ENCODE assay signal across 25 cellular contexts in the genomic region with DNA sequence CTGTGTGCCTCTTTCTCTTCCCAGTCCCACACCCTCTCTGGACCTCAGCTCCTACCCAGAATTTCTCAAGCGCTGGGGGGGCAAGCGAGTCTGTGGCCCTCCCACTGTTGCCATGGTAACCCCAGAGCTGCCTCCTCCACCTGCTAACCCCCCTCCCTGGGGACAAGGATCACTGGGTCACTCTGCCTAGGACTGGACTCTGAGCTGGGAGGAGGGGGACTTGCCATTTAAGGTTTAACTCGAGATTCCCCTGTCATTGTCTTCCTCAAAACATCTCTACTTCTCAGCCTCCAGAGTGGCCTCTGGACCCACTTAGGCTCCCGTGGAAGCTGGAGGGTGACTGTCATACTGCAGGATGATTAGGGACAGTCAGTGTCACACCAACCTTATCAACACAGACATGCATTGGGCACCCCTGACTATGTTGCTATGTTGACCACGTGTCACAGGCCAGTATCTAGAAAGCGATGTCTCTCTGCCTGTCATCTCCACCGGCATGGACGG. TPM values are rescaled to one million over a fixed set of nuclear protein-coding genes. Genes with fewer than 3 reads are reported as not detected.
A peak's percentile ranks its signal among the peaks of the same experiment; 100 is the strongest.
DNase-seq lines count a peak whose midpoint lies in the region; ATAC-seq, FAIRE-seq and TF ChIP-seq lines count a peak whose summit lies in the region.
"Had no signal": no experiment of that assay in that cellular context is flagged by ENCODE, and none has a peak within 500 bp of the region (broad histone marks: within the 10 kb centered on the region; RNA-seq: fewer than 3 reads in every experiment).

No MANE protein-coding gene starts in this region.

- H3K4me3 Mint-ChIP-seq in Caco-2 (ENCODE audit: unreplicated experiment) (no peak overlapping the region), brain (peak overlapping the region; percentile 27 to 63 (median 57)), neural progenitor cell (no peak overlapping the region)
- H3K4me3 Mint-ChIP-seq: natural killer cell had no signal

- H3K36me3 ChIP-seq in Caco-2 (ENCODE audit: control insufficient read depth, insufficient read depth, low read length) (no peaks in the 10 kb centered on the region; the same call in 1 of the 2 replicates), neural progenitor cell (no peaks in the 10 kb centered on the region)
- H3K36me3 ChIP-seq: heart right ventricle, left lung, suprapubic skin had no signal

- no peak overlapping the region for H3K4me2 ChIP-seq in neural progenitor cell
- H3K4me2 ChIP-seq: GM23338 had no signal

- H3K4me1 ChIP-seq in Caco-2 = peaks cover 35% of the 10 kb centered on the region
- H3K4me1 ChIP-seq in neural progenitor cell = no peaks in the 10 kb centered on the region

- H3K27ac Mint-ChIP-seq in Caco-2 (ENCODE audit: unreplicated experiment) (peak overlapping the region; percentile 82), brain (no peak overlapping the region), neural progenitor cell (peak overlapping the region; percentile 16)
- no peak overlapping the region for H3K27ac Mint-ChIP-seq in activated naive CD4-positive, alpha-beta T cell treated with anti-CD3 and anti-CD28 coated beads, Interleukin-2, amount 50 U/mL, for 72 hours
- H3K27ac Mint-ChIP-seq: activated T-cell treated with anti-CD3 and anti-CD28 coated beads, Interleukin-2, amount 50 U/mL, for 72 hours; GM23338; natural killer cell had no signal

- no peaks in the 10 kb centered on the region for H3K27me3 ChIP-seq in Caco-2 (replicated peaks; ENCODE audit: control insufficient read depth, insufficient read depth, low read length)
- peaks cover 35% of the 10 kb centered on the region for H3K27me3 ChIP-seq in neural progenitor cell

- ATAC-seq in activated naive CD4-positive, alpha-beta T cell treated with anti-CD3 and anti-CD28 coated beads, Interleukin-2, amount 50 U/mL, for 72 hours = no peak
- ATAC-seq: left lung, sciatic nerve had no signal

- H3K27ac ChIP-seq in neural progenitor cell = no peak overlapping the region
- H3K27ac ChIP-seq: epithelial cell of prostate, heart right ventricle, left lung, SK-N-MC, suprapubic skin had no signal

- peaks cover 25% of the 10 kb centered on the region for H3F3A ChIP-seq in neural progenitor cell (ENCODE audit: low read depth)

- no peak overlapping the region for H3K4me3 ChIP-seq in Caco-2 (ENCODE audit: low read depth, low read length)
- H3K4me3 ChIP-seq in neural progenitor cell = no peak overlapping the region
- H3K4me3 ChIP-seq: heart right ventricle, left lung, SK-N-MC, suprapubic skin had no signal

- H3K9me3 ChIP-seq in Caco-2 = no peaks in the 10 kb centered on the region
- no peaks in the 10 kb centered on the region for H3K9me3 ChIP-seq in neural progenitor cell (ENCODE audit: low read depth)
- H3K9me3 ChIP-seq: heart right ventricle, left lung, suprapubic skin had no signal

- intact Hi-C loops in Caco-2 (cut with micrococcal nuclease; ENCODE audit: unreplicated experiment) = no loop called here

- H3K9me3 Mint-ChIP-seq in Caco-2 (ENCODE audit: unreplicated experiment) (no peaks in the 10 kb centered on the region), brain (no peaks in the 10 kb centered on the region), neural progenitor cell (no peaks in the 10 kb centered on the region)
- no peaks in the 10 kb centered on the region for H3K9me3 Mint-ChIP-seq in activated naive CD4-positive, alpha-beta T cell treated with anti-CD3 and anti-CD28 coated beads, Interleukin-2, amount 50 U/mL, for 72 hours
- H3K9me3 Mint-ChIP-seq: activated T-cell treated with anti-CD3 and anti-CD28 coated beads, Interleukin-2, amount 50 U/mL, for 72 hours; GM23338; natural killer cell had no signal

- POLR2A ChIA-PET in Caco-2 (lab: Charles Lee) = no interaction called here

- TF ChIP-seq CTCF in Caco-2 (IDR thresholded peaks at IDR 0.05; ENCODE audit: insufficient read depth in 1 of 2, low read depth in 1 of 2, low read length in 1 of 2, severe bottlenecking in 1 of 2, unreplicated experiment in 1 of 2) = no peak
- no peak for TF ChIP-seq CTCF in brain (conservative IDR thresholded peaks at IDR 0.05)
- no peak for TF ChIP-seq CTCF in neural progenitor cell (IDR thresholded peaks at IDR 0.05)

- no peak for TF ChIP-seq POLR2A in GM12891 (IDR thresholded peaks at IDR 0.05; ENCODE audit: low read depth, low read length)

- FAIRE-seq in GM12891 (lab: Jason Lieb, UNC) = no peak
- FAIRE-seq: astrocyte, GM19239 had no signal

- BruUV-seq in Caco-2 (replicated peaks; lab: Mats Ljungman, UMichigan) = no TSS peak

- CTCF ChIA-PET in Caco-2 (lab: Charles Lee) = interaction anchor here (0.6 to 1.8 kb wide), 3 partner anchors 14 to 109 kb away, joined by 3 to 7 read pairs (median 6); no protein-coding TSS in a partner anchor

- H3K36me3 Mint-ChIP-seq in Caco-2 (ENCODE audit: insufficient read depth, unreplicated experiment) (peaks cover 9% of the 10 kb centered on the region), brain (no peaks in the 10 kb centered on the region), neural progenitor cell (no peaks in the 10 kb centered on the region)
- no peaks in the 10 kb centered on the region for H3K36me3 Mint-ChIP-seq in activated naive CD4-positive, alpha-beta T cell treated with anti-CD3 and anti-CD28 coated beads, Interleukin-2, amount 50 U/mL, for 72 hours
- H3K36me3 Mint-ChIP-seq: natural killer cell had no signal

- DNase-seq in Caco-2 = peak; percentile 64 to 73
- peak; percentile 3 for DNase-seq in GM12891 (ENCODE audit: insufficient read length, low spot score)
- peak; percentile 28 for DNase-seq in neural progenitor cell (ENCODE audit: low spot score)
- DNase-seq in NCI-H1930 (lab: John Stamatoyannopoulos, UW) = no peak
- DNase-seq in activated naive CD4-positive, alpha-beta T cell treated with anti-CD3 and anti-CD28 coated beads, Interleukin-2, amount 50 U/mL, for 72 hours (ENCODE audit: low spot score in 2 of 2) = no peak
- no peak for DNase-seq in HCEC 1CT
- DNase-seq: cerebellar nuclear complex, heart right ventricle, left lung, NCI-H2081, NCI-H446 treated with DMSO at 0.1 percent for 48 hours had no signal

- no peaks in the 10 kb centered on the region for H4K20me1 ChIP-seq in neural progenitor cell (ENCODE audit: low read depth)

- H2AFZ ChIP-seq in neural progenitor cell (replicated peaks) = no peak overlapping the region
- H2AFZ ChIP-seq: GM23338 had no signal

- H3K4me1 Mint-ChIP-seq in Caco-2 (ENCODE audit: low read depth, unreplicated experiment) (peaks cover 14% of the 10 kb centered on the region), brain (peaks cover 21% of the 10 kb centered on the region), neural progenitor cell (peaks cover 31% of the 10 kb centered on the region)

- H3K9ac ChIP-seq in neural progenitor cell = no peak overlapping the region

- H3K79me2 ChIP-seq in neural progenitor cell (ENCODE audit: low read depth) = no peaks in the 10 kb centered on the region

- H3K27me3 Mint-ChIP-seq in Caco-2 (ENCODE audit: insufficient read depth, unreplicated experiment) (no peaks in the 10 kb centered on the region), brain (peaks cover 13% of the 10 kb centered on the region), neural progenitor cell (ENCODE audit: insufficient read depth, low read depth) (peaks cover 34% of the 10 kb centered on the region)

TF ChIP-seq in GM12891, 5 proteins besides CTCF, POLR2A, EP300 and RAD21:
- TF ChIP-seq SPI1 (IDR thresholded peaks at IDR 0.05; ENCODE audit: low read depth, low read length) = no peak
- TF ChIP-seq PAX5 (IDR thresholded peaks at IDR 0.05; ENCODE audit: insufficient read depth, low read length, severe bottlenecking) = no peak
- no peak for TF ChIP-seq POU2F2 (IDR thresholded peaks at IDR 0.05; ENCODE audit: low read depth, low read length)
- no peak for TF ChIP-seq TAF1 (IDR thresholded peaks at IDR 0.05; ENCODE audit: low read depth, low read length)
TF ChIP-seq in GM12891: peak in this region for 0.

RNA-seq across cellular contexts. Expression of a gene that starts 2.2 kb away (rescaled TPM):
- 25.9 TPM in 2 replicates for total RNA-seq in Caco-2 (2022)
- polyA plus RNA-seq in GM12891 (2012; ENCODE audit: low read depth, missing spikeins) = not detected
- 1.9 TPM for polyA plus RNA-seq in brain (ENCODE audit: insufficient read depth, low read depth, low replicate concordance)
- 4.0 TPM in 1 of 2 replicates, not detected in the other for total RNA-seq in neural progenitor cell (ENCODE audit: low replicate concordance)
- not detected for total RNA-seq in activated naive CD4-positive, alpha-beta T cell treated with anti-CD3 and anti-CD28 coated beads, Interleukin-2, amount 50 U/mL, for 72 hours
- total RNA-seq: CD4-positive, alpha-beta memory T cell; natural killer cell; suprapubic skin had no signal
- polyA plus RNA-seq: CD4-positive, alpha-beta memory T cell had no signal

RNA-seq across cellular contexts. Expression of a gene that starts 12.9 kb away (rescaled TPM):
- total RNA-seq in Caco-2 (2022) (5.2 TPM in 2 replicates), neural progenitor cell (ENCODE audit: low replicate concordance) (0.68 TPM in 1 of 2 replicates, not detected in the other)
- 0.54 TPM for polyA plus RNA-seq in GM12891 (2012; ENCODE audit: low read depth, missing spikeins)
- polyA plus RNA-seq in brain (ENCODE audit: insufficient read depth, low read depth, low replicate concordance) = 22.6 TPM
- 1 to 10 TPM; 1.2 to 4.2 TPM for total RNA-seq in activated naive CD4-positive, alpha-beta T cell treated with anti-CD3 and anti-CD28 coated beads, Interleukin-2, amount 50 U/mL, for 72 hours

RNA-seq across cellular contexts. Expression of a gene that starts 25.9 kb away (rescaled TPM):
- total RNA-seq in Caco-2 (2022) (not detected in 2 replicates), neural progenitor cell (ENCODE audit: low replicate concordance) (not detected in 2 replicates)
- 0.06 TPM for polyA plus RNA-seq in GM12891 (2012; ENCODE audit: low read depth, missing spikeins)
- polyA plus RNA-seq in brain (ENCODE audit: insufficient read depth, low read depth, low replicate concordance) = not detected
- total RNA-seq in activated naive CD4-positive, alpha-beta T cell treated with anti-CD3 and anti-CD28 coated beads, Interleukin-2, amount 50 U/mL, for 72 hours = not detected
- total RNA-seq: activated T-cell treated with anti-CD3 and anti-CD28 coated beads, Interleukin-2, amount 50 U/mL, for 72 hours; astrocyte; fibroblast of villous mesenchyme; GM23338; heart right ventricle; left lung; LHCN-M2; RPMI7951; sciatic nerve; suprapubic skin had no signal
- polyA plus RNA-seq: CD4-positive, alpha-beta memory T cell; GM23338; heart right ventricle had no signal

RNA-seq across cellular contexts. Expression of a gene that starts 28.1 kb away (rescaled TPM):
- total RNA-seq in Caco-2 (2022) (4.7 and 5.6 TPM in 2 replicates), neural progenitor cell (ENCODE audit: low replicate concordance) (1.2 and 3.3 TPM in 2 replicates)
- polyA plus RNA-seq in GM12891 (2012; ENCODE audit: low read depth, missing spikeins) = 18.4 TPM
- polyA plus RNA-seq in brain (ENCODE audit: insufficient read depth, low read depth, low replicate concordance) = 2.5 TPM
- total RNA-seq in activated naive CD4-positive, alpha-beta T cell treated with anti-CD3 and anti-CD28 coated beads, Interleukin-2, amount 50 U/mL, for 72 hours = 10 to 100 TPM; 59.6 to 68.0 TPM

RNA-seq across cellular contexts. Expression of a gene that starts 30.8 kb away (rescaled TPM):
- 38.3 and 47.1 TPM in 2 replicates for total RNA-seq in Caco-2 (2022)
- 20.3 TPM for polyA plus RNA-seq in GM12891 (2012; ENCODE audit: low read depth, missing spikeins)
- polyA plus RNA-seq in brain (ENCODE audit: insufficient read depth, low read depth, low replicate concordance) = 168 TPM
- total RNA-seq in neural progenitor cell (ENCODE audit: low replicate concordance) = 22.1 and 53.0 TPM in 2 replicates
- 100 to 1,000 TPM in 1 of 2 donors, 10 to 100 TPM in 1; 39.7 to 101 TPM for total RNA-seq in activated naive CD4-positive, alpha-beta T cell treated with anti-CD3 and anti-CD28 coated beads, Interleukin-2, amount 50 U/mL, for 72 hours

Comparison
In these comparisons a context has a peak if more than half of its experiments do, and no peak if none do; other contexts are left out.
1. DNase-seq: peak in Caco-2 (2 of 2), GM12891 (single experiment) and neural progenitor cell (single experiment); none in NCI-H1930 (0 of 2), activated naive CD4-positive, alpha-beta T cell treated with anti-CD3 and anti-CD28 coated beads, Interleukin-2, amount 50 U/mL, for 72 hours (0 of 2) and HCEC 1CT (single experiment).
2. H3K27ac Mint-ChIP-seq: peak in Caco-2 (single experiment) and neural progenitor cell (single experiment); none in brain (0 of 5) and activated naive CD4-positive, alpha-beta T cell treated with anti-CD3 and anti-CD28 coated beads, Interleukin-2, amount 50 U/mL, for 72 hours (0 of 2).
3. H3K4me3 Mint-ChIP-seq: peak in brain (5 of 5); none in Caco-2 (single experiment) and neural progenitor cell (single experiment).